Comparison of ENCODE assay signal across 10 cellular contexts in genomic region chrX:130097507-130098201, GRCh38. TPM values are rescaled to one million over a fixed set of nuclear protein-coding genes. Genes with fewer than 3 reads are reported as not detected.
A peak's percentile ranks its signal among the peaks of the same experiment; 100 is the strongest.
DNase-seq lines count a peak whose midpoint lies in the region; FAIRE-seq and TF ChIP-seq lines count a peak whose summit lies in the region.
"Had no signal": no experiment of that assay in that cellular context is flagged by ENCODE, and none has a peak within 500 bp of the region (broad histone marks: within the 10 kb centered on the region; RNA-seq: fewer than 3 reads in every experiment).

No MANE protein-coding gene starts in this region.

- H3K14ac ChIP-seq in trophoblast cell (ENCODE audit: low read length), result no peak overlapping the region

- peaks cover 5% of the 10 kb centered on the region for H3K4me1 Mint-ChIP-seq in glutamatergic neuron (ENCODE audit: low read depth, unreplicated experiment)

- H3K4me3 ChIP-seq in trophoblast cell (ENCODE audit: low read depth, low read length), result no peak overlapping the region

- no peak overlapping the region for H3K23ac ChIP-seq in trophoblast cell (ENCODE audit: low read length)

- no peak overlapping the region for H3K4me3 Mint-ChIP-seq in glutamatergic neuron (ENCODE audit: unreplicated experiment)
- H3K4me3 Mint-ChIP-seq: HFFc6 had no signal

- WGBS in trophoblast cell (ENCODE audit: extremely low coverage, insufficient coverage, insufficient read length), result no CpG with 5 or more reads among the region's 14 CpGs

- DNase-seq in HUDEP-2 (lab: John Stamatoyannopoulos, UW; ENCODE audit: unreplicated experiment in 76 of 76) (peak in 48 of 76 experiments; percentile 0 to 48 (median 8)), SK-N-DZ (ENCODE audit: low spot score) (peak; percentile 70), trophoblast cell (peak; percentile 74 to 76), urothelium cell line (ENCODE audit: low spot score) (no peak), T1000 (lab: John Stamatoyannopoulos, UW) (no peak), glutamatergic neuron (no peak)
- peak; percentile 1 for DNase-seq in effector CD8-positive, alpha-beta T cell (lab: John Stamatoyannopoulos, UW)
- DNase-seq: foreskin fibroblast, HFFc6, NCI-H1436 had no signal

- no peak overlapping the region for H3K4me2 ChIP-seq in trophoblast cell (ENCODE audit: low read length)

- no peak overlapping the region for H3K27ac Mint-ChIP-seq in glutamatergic neuron (ENCODE audit: unreplicated experiment)

- no peak for FAIRE-seq in urothelium cell line (lab: Jason Lieb, UNC)

- H2AK5ac ChIP-seq in trophoblast cell (ENCODE audit: low read length), result no peak overlapping the region

- no peak overlapping the region for H3K9ac ChIP-seq in trophoblast cell (ENCODE audit: low read length)

- peak overlapping the region; percentile 25 for H4K8ac ChIP-seq in trophoblast cell (ENCODE audit: low read depth, low read length)

- peaks cover 3 to 4% of the 10 kb centered on the region in 2 experiments for H3K36me3 ChIP-seq in trophoblast cell (ENCODE audit: control insufficient read depth in 1 of 2, insufficient read depth in 2 of 2, low read length in 2 of 2)

- peaks cover 11% of the 10 kb centered on the region for H3K79me1 ChIP-seq in trophoblast cell (ENCODE audit: low read length)

- no peaks in the 10 kb centered on the region for H3K27me3 Mint-ChIP-seq in glutamatergic neuron (ENCODE audit: unreplicated experiment)

- H2BK12ac ChIP-seq in trophoblast cell (ENCODE audit: low read length), result peak overlapping the region; percentile 77

- peak overlapping the region; percentile 86 for H3K18ac ChIP-seq in trophoblast cell (ENCODE audit: low read length)

- H3K9me3 ChIP-seq in trophoblast cell (ENCODE audit: insufficient read depth, low read depth, low read length), result no peaks in the 10 kb centered on the region

- no peak overlapping the region for H4K12ac ChIP-seq in trophoblast cell (ENCODE audit: low read depth, low read length)

- no peaks in the 10 kb centered on the region for H3K36me3 Mint-ChIP-seq in glutamatergic neuron (ENCODE audit: unreplicated experiment)

- H4K91ac ChIP-seq in trophoblast cell (ENCODE audit: low read depth, low read length), result peak overlapping the region; percentile 43

- H2BK5ac ChIP-seq in trophoblast cell (ENCODE audit: low read depth, low read length, poor library complexity), result peak overlapping the region; percentile 85

- H3K9me3 Mint-ChIP-seq in glutamatergic neuron (ENCODE audit: unreplicated experiment), result no peaks in the 10 kb centered on the region
- H3K9me3 Mint-ChIP-seq: HFFc6 had no signal

- peak overlapping the region; percentile 84 for H3K27ac ChIP-seq in trophoblast cell (ENCODE audit: low read depth, low read length)

- H3K27me3 ChIP-seq in trophoblast cell (ENCODE audit: insufficient read depth, low read length), result no peaks in the 10 kb centered on the region

- H3K79me2 ChIP-seq in trophoblast cell (ENCODE audit: control insufficient read depth, insufficient read depth, low read length, poor library complexity), result peaks cover 1% of the 10 kb centered on the region

- H2AFZ ChIP-seq in trophoblast cell (ENCODE audit: insufficient read depth, low read length, poor library complexity), result peak overlapping the region; percentile 3

- H3K4me1 ChIP-seq in trophoblast cell (ENCODE audit: control insufficient read depth in 1 of 2, insufficient read depth in 2 of 2, low read length in 2 of 2), result peaks cover 22 to 27% of the 10 kb centered on the region in 2 experiments

- H2BK120ac ChIP-seq in trophoblast cell (ENCODE audit: insufficient read depth, low read length, poor library complexity), result no peak overlapping the region

- H3K4ac ChIP-seq in trophoblast cell (ENCODE audit: low read depth, low read length), result peak overlapping the region; percentile 64

- TF ChIP-seq CTCF in glutamatergic neuron (IDR thresholded peaks at IDR 0.05; ENCODE audit: partially characterized antibody, unreplicated experiment), result no peak

RNA-seq across cellular contexts. Expression of gene ELF4, which starts 12.6 kb away (rescaled TPM):
- 4.1 and 4.9 TPM in 2 replicates for polyA plus RNA-seq in SK-N-DZ (2014; cell fraction: cytosol; rRNA removed)
- 2.7 and 3.9 TPM in 2 replicates for polyA plus RNA-seq in SK-N-DZ (2014; cell fraction: nucleus; rRNA removed)
- polyA plus RNA-seq in trophoblast cell (2013), result 26.2 and 27.5 TPM in 2 replicates
- total RNA-seq in glutamatergic neuron (ENCODE audit: unreplicated experiment), result 0.10 TPM

Comparison
In these comparisons a context has a peak if more than half of its experiments do, and no peak if none do; other contexts are left out.
1. DNase-seq: peak in HUDEP-2 (48 of 76), SK-N-DZ (single experiment), effector CD8-positive, alpha-beta T cell (single experiment) and trophoblast cell (2 of 2); none in urothelium cell line (single experiment), T1000 (single experiment) and glutamatergic neuron (single experiment).